Comparison of ENCODE assay signal across 7 cellular contexts in the genomic region with DNA sequence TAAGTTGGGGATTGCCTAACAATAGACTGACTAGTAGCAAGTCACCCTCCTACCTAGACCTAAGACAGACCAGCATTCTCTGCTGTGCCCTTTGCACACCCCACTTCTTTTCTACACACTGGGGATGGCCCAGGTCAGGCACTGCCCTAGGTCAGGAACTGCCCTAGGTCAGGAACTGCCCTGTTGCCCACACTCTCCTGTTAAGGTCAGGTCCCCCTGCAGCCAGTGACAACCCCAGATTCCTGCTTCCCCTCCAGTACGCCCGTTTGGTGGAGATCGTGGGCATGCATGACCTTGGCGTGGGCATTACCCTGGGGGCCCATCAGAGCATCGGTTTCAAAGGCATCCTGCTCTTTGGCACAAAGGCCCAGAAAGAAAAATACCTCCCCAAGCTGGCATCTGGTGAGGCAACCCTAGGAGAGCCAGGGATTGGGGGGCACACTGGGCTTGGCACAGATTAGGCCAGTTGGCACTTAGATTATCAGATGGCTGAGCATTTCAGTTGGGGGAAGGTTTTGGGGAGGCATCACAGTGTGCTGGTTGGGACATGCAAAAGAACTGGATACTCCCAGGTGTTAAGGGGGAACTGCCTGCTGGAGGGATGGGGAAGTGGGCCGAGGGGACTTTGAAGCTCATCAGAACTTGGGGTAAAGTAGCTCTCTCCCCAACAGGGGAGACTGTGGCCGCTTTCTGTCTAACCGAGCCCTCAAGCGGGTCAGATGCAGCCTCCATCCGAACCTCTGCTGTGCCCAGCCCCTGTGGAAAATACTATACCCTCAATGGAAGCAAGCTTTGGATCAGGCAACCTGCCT. TPM values are rescaled to one million over a fixed set of nuclear protein-coding genes. Genes with fewer than 3 reads are reported as not detected.
DNase-seq lines count a peak whose midpoint lies in the region; ATAC-seq, FAIRE-seq and TF ChIP-seq lines count a peak whose summit lies in the region.
"Had no signal": no experiment of that assay in that cellular context is flagged by ENCODE, and none has a peak within 500 bp of the region (broad histone marks: within the 10 kb centered on the region; RNA-seq: fewer than 3 reads in every experiment).

No MANE protein-coding gene starts in this region.

- no peak overlapping the region for H3K18ac ChIP-seq in H1 (ENCODE audit: extremely low read depth, low read length)

- H3K56ac ChIP-seq in H1 (replicated peaks; ENCODE audit: insufficient read length, low read depth, low read length) = no peak overlapping the region

- no peak overlapping the region for H4K5ac ChIP-seq in H1 (ENCODE audit: insufficient read length, low read depth, low read length)

- peaks cover 8% of the 10 kb centered on the region; the same call in 1 of the 2 replicates for H3K23me2 ChIP-seq in H1 (ENCODE audit: low read depth, low read length)

- H3K4me1 ChIP-seq in OCI-LY1 (ENCODE audit: insufficient read depth, low read length, severe bottlenecking) (peaks cover 24% of the 10 kb centered on the region), H1 (replicated peaks in 1 of 4; ENCODE audit: control insufficient read depth in 3 of 4, insufficient read depth in 4 of 4, low read length in 3 of 4) (peaks cover 6 to 23% (median 14%) of the 10 kb centered on the region in 4 experiments), gastrocnemius medialis (peaks cover 47 to 62% of the 10 kb centered on the region in 2 donors)

- no peak overlapping the region for H2BK5ac ChIP-seq in H1 (ENCODE audit: low read depth, low read length)

- H3K4me2 ChIP-seq in OCI-LY1 (ENCODE audit: low read length) (peak overlapping the region; percentile 97; the same call in 1 of the 2 replicates), H1 (ENCODE audit: insufficient read depth in 1 of 2, low read depth in 2 of 2, low read length in 2 of 2) (peak overlapping the region in 1 of 2 experiments; percentile 73; a peak in 1 of 4 replicates)

- H2AK5ac ChIP-seq in H1 (ENCODE audit: low read depth, low read length) = no peak overlapping the region

- no peak overlapping the region for H2BK20ac ChIP-seq in H1 (ENCODE audit: low read length)

- intact Hi-C loops in gastrocnemius medialis (cut with DNase I; ENCODE audit: low total_unique reads) = loop anchor here (2.0 kb wide), 1 partner anchor 13 kb away; a partner anchor contains a TSS

- no peak overlapping the region for H3K14ac ChIP-seq in H1 (ENCODE audit: insufficient read length)

- no peak overlapping the region for H3K4ac ChIP-seq in H1 (replicated peaks; ENCODE audit: insufficient read length, low read depth, low read length)

- H3K27me3 ChIP-seq in OCI-LY1 (ENCODE audit: insufficient read depth, low read length) (no peaks in the 10 kb centered on the region), H1 (replicated peaks in 1 of 4; ENCODE audit: control insufficient read depth in 3 of 4, extremely low read depth in 1 of 4, insufficient read depth in 3 of 4, low read length in 3 of 4) (no peaks in the 10 kb centered on the region), gastrocnemius medialis (no peaks in the 10 kb centered on the region)

- H3K27ac ChIP-seq in OCI-LY1 (ENCODE audit: low read depth, low read length, poor library complexity, severe bottlenecking) = peak overlapping the region; percentile 44
- no peak overlapping the region for H3K27ac ChIP-seq in H1 (ENCODE audit: low read depth, low read length)
- H3K27ac ChIP-seq in gastrocnemius medialis = peak overlapping the region; percentile 91 to 99 (median 96)

- H3K79me2 ChIP-seq in OCI-LY1 (ENCODE audit: insufficient read depth, low read length) (no peaks in the 10 kb centered on the region), H1 (ENCODE audit: control insufficient read depth in 1 of 2, insufficient read depth in 2 of 2, low read length in 2 of 2) (peaks cover 0 to 5% of the 10 kb centered on the region in 2 experiments; a peak in 1 of 4 replicates)

- H3K23ac ChIP-seq in H1 (ENCODE audit: insufficient read length) = no peak overlapping the region

- no peaks in the 10 kb centered on the region for H3K9me2 ChIP-seq in OCI-LY1 (ENCODE audit: low read depth, low read length)

- DNase-seq in H1 (ENCODE audit: low read depth in 1 of 2, low spot score in 2 of 2) (no peak), gastrocnemius medialis (no peak), NCI-H1694 (lab: John Stamatoyannopoulos, UW) (no peak), amniotic stem cell (lab: John Stamatoyannopoulos, UW) (no peak)

- CTCF ChIA-PET in H1 (lab: Charles Lee; ENCODE audit: partially characterized antibody) = interaction anchor here (0.6 to 4.3 kb wide), 15 partner anchors 10 to 177 kb away, joined by 3 to 46 read pairs (median 4); a partner anchor contains a TSS

- H2BK12ac ChIP-seq in H1 (ENCODE audit: low read depth, low read length) = no peak overlapping the region

- WGBS in H1 (ENCODE audit: extremely low coverage in 1 of 2, insufficient coverage in 1 of 2, insufficient read length in 1 of 2, insufficient replicate concordance in 2 of 2, low coverage in 1 of 2, low lambda C conversion rate in 2 of 2, missing lambda C conversion rate in 1 of 2), 2 experiments = 95% methylated on average over 10 of the region's 10 CpGs; no CpG with 5 or more reads in 1 of the 2 experiments

- no peak for TF ChIP-seq EP300 in H1 (IDR thresholded peaks at IDR 0.05; ENCODE audit: borderline replicate concordance in 1 of 2, low read depth in 2 of 2, low read length in 2 of 2)

- H3K36me3 ChIP-seq in OCI-LY1 (ENCODE audit: insufficient read depth, low read length) (peaks cover 51% of the 10 kb centered on the region), H1 (ENCODE audit: control insufficient read depth in 2 of 4, insufficient read depth in 4 of 4, low read length in 3 of 4) (peaks cover 15 to 44% (median 34%) of the 10 kb centered on the region in 4 experiments), gastrocnemius medialis (peaks cover 0 to 58% of the 10 kb centered on the region in 2 donors)

- H3K9me3 ChIP-seq in OCI-LY1 (ENCODE audit: low read length) = no peaks in the 10 kb centered on the region
- H3K9me3 ChIP-seq in H1 (ENCODE audit: insufficient read depth in 2 of 2, low read depth in 1 of 2, low read length in 1 of 2) = no peaks in the 10 kb centered on the region
- H3K9me3 ChIP-seq in gastrocnemius medialis = no peaks in the 10 kb centered on the region

- H2AFZ ChIP-seq in OCI-LY1 (ENCODE audit: low read length) (no peak overlapping the region), H1 (ENCODE audit: low read length) (no peak overlapping the region)

- H4K91ac ChIP-seq in H1 (replicated peaks; ENCODE audit: insufficient read length, low read length) = no peak overlapping the region

- H2BK120ac ChIP-seq in H1 (replicated peaks; ENCODE audit: low read depth, low read length) = no peak overlapping the region

- H3K79me1 ChIP-seq in H1 (ENCODE audit: low read depth, low read length) = no peaks in the 10 kb centered on the region

- no peak for TF ChIP-seq RAD21 in H1 (IDR thresholded peaks at IDR 0.05 in 1 of 2, conservative IDR thresholded peaks at IDR 0.05 in 1 of 2; ENCODE audit: low read depth in 2 of 2, low read length in 2 of 2)

- POLR2A ChIA-PET in H1 (lab: Charles Lee; ENCODE audit: partially characterized antibody) = interaction anchor here (0.7 to 10.7 kb wide), 23 partner anchors 8 to 215 kb away, joined by 3 to 386 read pairs (median 4); a partner anchor contains a TSS

- FAIRE-seq in H1 (lab: Jason Lieb, UNC) = no peak
- FAIRE-seq: colon had no signal

- H4K20me1 ChIP-seq in OCI-LY1 (ENCODE audit: insufficient read depth, low read length) (no peaks in the 10 kb centered on the region), H1 (replicated peaks in 1 of 2; ENCODE audit: control insufficient read depth in 1 of 2, insufficient read depth in 2 of 2, low read length in 2 of 2) (peaks cover 10 to 28% of the 10 kb centered on the region in 2 experiments)

- no peak overlapping the region for H2BK15ac ChIP-seq in H1 (ENCODE audit: low read length)

- TF ChIP-seq POLR2A in H1 (IDR thresholded peaks at IDR 0.05; ENCODE audit: control extremely low read depth in 1 of 2, low read depth in 2 of 2, low read length in 2 of 2) (peak; percentile 13 to 20; a peak in 1 of 3 replicates), gastrocnemius medialis (IDR thresholded peaks at IDR 0.05) (no peak)

- peak overlapping the region; percentile 22; the same call in 1 of the 2 replicates for H3K9ac ChIP-seq in OCI-LY1 (ENCODE audit: low read length)
- H3K9ac ChIP-seq in H1 (replicated peaks in 1 of 4; ENCODE audit: extremely low read depth in 1 of 4, low read depth in 3 of 4, low read length in 3 of 4) = no peak overlapping the region

- no peak overlapping the region for H3K4me3 ChIP-seq in OCI-LY1 (ENCODE audit: low read depth, low read length, poor library complexity, severe bottlenecking)
- H3K4me3 ChIP-seq in H1 (ENCODE audit: extremely low read depth in 1 of 4, insufficient read depth in 2 of 4, low read depth in 3 of 4, low read length in 4 of 4) = no peak overlapping the region
- peak overlapping the region in 3 of 4 donors; percentile 75 to 90 (median 89) for H3K4me3 ChIP-seq in gastrocnemius medialis

- H3F3A ChIP-seq in OCI-LY1 (ENCODE audit: insufficient read depth, low read length) = no peaks in the 10 kb centered on the region; the same call in 1 of the 2 replicates

- in situ Hi-C loops in gastrocnemius medialis (cut with MboI; ENCODE audit: low sequenced_read_pairs in 4 of 4) = no loop called here

- no peak for TF ChIP-seq CTCF in OCI-LY1 (IDR thresholded peaks at IDR 0.05; ENCODE audit: low read length)
- no peak for TF ChIP-seq CTCF in H1 (IDR thresholded peaks at IDR 0.05; ENCODE audit: control extremely low read depth in 1 of 3, insufficient read depth in 1 of 3, low read depth in 1 of 3, low read length in 3 of 3)
- TF ChIP-seq CTCF in gastrocnemius medialis (IDR thresholded peaks at IDR 0.05 in 4 of 5, conservative IDR thresholded peaks at IDR 0.05 in 1 of 5) = no peak

- H4K8ac ChIP-seq in H1 (ENCODE audit: extremely low read depth, insufficient read depth, low read length) = no peak overlapping the region

- ATAC-seq in gastrocnemius medialis (no peak), HG03175 (IDR thresholded peaks at IDR 0.05; ENCODE audit: unreplicated experiment) (no peak)

RNA-seq across cellular contexts. Expression of a gene that starts 1.7 kb away (rescaled TPM):
- total RNA-seq in H1 (2021; fragmentation: NEBNext Ultra II Directional; extraction: Animal tissue kit (Norgen Biotek cat#: 25700)) = 169 and 181 TPM in 2 replicates
- 231 and 317 TPM in 2 replicates for polyA plus RNA-seq in H1 (2011; rRNA removed)
- polyA plus RNA-seq in H1 (2011; cell fraction: cytosol; rRNA removed) = 253 TPM
- polyA plus RNA-seq in H1 (2011; cell fraction: nucleus; rRNA removed) = 2,578 TPM
- polyA plus RNA-seq in H1 (2012, experiment 1 of 2) = 291 to 353 TPM (median 315 TPM) in 4 replicates
- polyA plus RNA-seq in H1 (2012, experiment 2 of 2) = 193 TPM
- polyA plus RNA-seq in H1 (2013, experiment 1 of 2) = 219 TPM
- 201 TPM for polyA plus RNA-seq in H1 (2013, experiment 2 of 2)
- 103 and 130 TPM in 2 replicates for polyA minus RNA-seq in H1 (2011; rRNA and poly(A)+ RNA removed)
- 56.4 TPM for polyA minus RNA-seq in H1 (2011; cell fraction: cytosol; rRNA and poly(A)+ RNA removed)
- polyA minus RNA-seq in H1 (2011; cell fraction: nucleus; rRNA and poly(A)+ RNA removed) = 237 TPM
- 1,000 to 10,000 TPM in 3 of 4 donors, 100 to 1,000 TPM in 1; 771 to 1,217 (median 1,086) TPM for total RNA-seq in gastrocnemius medialis

RNA-seq across cellular contexts. Expression of a gene that starts 1.9 kb away (rescaled TPM):
- total RNA-seq in H1 (2021; fragmentation: NEBNext Ultra II Directional; extraction: Animal tissue kit (Norgen Biotek cat#: 25700)) = 43.1 and 45.9 TPM in 2 replicates
- 18.9 and 35.2 TPM in 2 replicates for polyA plus RNA-seq in H1 (2011; rRNA removed)
- 26.5 TPM for polyA plus RNA-seq in H1 (2011; cell fraction: cytosol; rRNA removed)
- polyA plus RNA-seq in H1 (2011; cell fraction: nucleus; rRNA removed) = 128 TPM
- polyA plus RNA-seq in H1 (2012, experiment 1 of 2) = 47.5 to 67.9 TPM (median 55.6 TPM) in 4 replicates
- 29.2 TPM for polyA plus RNA-seq in H1 (2012, experiment 2 of 2)
- polyA plus RNA-seq in H1 (2013, experiment 1 of 2) = 22.1 TPM
- 20.8 TPM for polyA plus RNA-seq in H1 (2013, experiment 2 of 2)
- polyA minus RNA-seq in H1 (2011; rRNA and poly(A)+ RNA removed) = 26.4 and 32.1 TPM in 2 replicates
- 14.0 TPM for polyA minus RNA-seq in H1 (2011; cell fraction: cytosol; rRNA and poly(A)+ RNA removed)
- polyA minus RNA-seq in H1 (2011; cell fraction: nucleus; rRNA and poly(A)+ RNA removed) = 34.3 TPM
- total RNA-seq in gastrocnemius medialis = 1 to 10 TPM; 3.5 to 6.7 (median 5.3) TPM

RNA-seq across cellular contexts. Expression of a gene that starts 12.8 kb away (rescaled TPM):
- 59.3 and 59.6 TPM in 2 replicates for total RNA-seq in H1 (2021; fragmentation: NEBNext Ultra II Directional; extraction: Animal tissue kit (Norgen Biotek cat#: 25700))
- polyA plus RNA-seq in H1 (2011; rRNA removed) = 19.0 and 29.7 TPM in 2 replicates
- 15.8 TPM for polyA plus RNA-seq in H1 (2011; cell fraction: cytosol; rRNA removed)
- polyA plus RNA-seq in H1 (2011; cell fraction: nucleus; rRNA removed) = 56.7 TPM
- 47.0 to 54.8 TPM (median 48.8 TPM) in 4 replicates for polyA plus RNA-seq in H1 (2012, experiment 1 of 2)
- polyA plus RNA-seq in H1 (2012, experiment 2 of 2) = 44.2 TPM
- polyA plus RNA-seq in H1 (2013, experiment 1 of 2) = 28.5 TPM
- 25.2 TPM for polyA plus RNA-seq in H1 (2013, experiment 2 of 2)
- polyA minus RNA-seq in H1 (2011; rRNA and poly(A)+ RNA removed) = 20.1 and 32.9 TPM in 2 replicates
- 19.4 TPM for polyA minus RNA-seq in H1 (2011; cell fraction: cytosol; rRNA and poly(A)+ RNA removed)
- 46.9 TPM for polyA minus RNA-seq in H1 (2011; cell fraction: nucleus; rRNA and poly(A)+ RNA removed)
- 10 to 100 TPM; 15.5 to 22.6 (median 20.5) TPM for total RNA-seq in gastrocnemius medialis

RNA-seq across cellular contexts. Expression of a gene that starts 17.8 kb away (rescaled TPM):
- 62.8 and 65.1 TPM in 2 replicates for total RNA-seq in H1 (2021; fragmentation: NEBNext Ultra II Directional; extraction: Animal tissue kit (Norgen Biotek cat#: 25700))
- 46.5 and 47.5 TPM in 2 replicates for polyA plus RNA-seq in H1 (2011; rRNA removed)
- polyA plus RNA-seq in H1 (2011; cell fraction: cytosol; rRNA removed) = 45.6 TPM
- polyA plus RNA-seq in H1 (2011; cell fraction: nucleus; rRNA removed) = 44.4 TPM
- polyA plus RNA-seq in H1 (2012, experiment 1 of 2) = 57.1 to 63.2 TPM (median 57.6 TPM) in 4 replicates
- polyA plus RNA-seq in H1 (2012, experiment 2 of 2) = 65.8 TPM
- polyA plus RNA-seq in H1 (2013, experiment 1 of 2) = 66.2 TPM
- polyA plus RNA-seq in H1 (2013, experiment 2 of 2) = 69.5 TPM
- polyA minus RNA-seq in H1 (2011; rRNA and poly(A)+ RNA removed) = 46.8 and 59.7 TPM in 2 replicates
- polyA minus RNA-seq in H1 (2011; cell fraction: cytosol; rRNA and poly(A)+ RNA removed) = 27.7 TPM
- 19.8 TPM for polyA minus RNA-seq in H1 (2011; cell fraction: nucleus; rRNA and poly(A)+ RNA removed)
- total RNA-seq in gastrocnemius medialis = 10 to 100 TPM; 16.9 to 31.8 (median 24.1) TPM

RNA-seq across cellular contexts. Expression of a gene that starts 20.8 kb away (rescaled TPM):
- total RNA-seq in H1 (2021; fragmentation: NEBNext Ultra II Directional; extraction: Animal tissue kit (Norgen Biotek cat#: 25700)) = 252 and 265 TPM in 2 replicates
- 351 and 581 TPM in 2 replicates for polyA plus RNA-seq in H1 (2011; rRNA removed)
- 311 TPM for polyA plus RNA-seq in H1 (2011; cell fraction: cytosol; rRNA removed)
- polyA plus RNA-seq in H1 (2011; cell fraction: nucleus; rRNA removed) = 154 TPM
- 343 to 418 TPM (median 350 TPM) in 4 replicates for polyA plus RNA-seq in H1 (2012, experiment 1 of 2)
- polyA plus RNA-seq in H1 (2012, experiment 2 of 2) = 370 TPM
- 374 TPM for polyA plus RNA-seq in H1 (2013, experiment 1 of 2)
- polyA plus RNA-seq in H1 (2013, experiment 2 of 2) = 396 TPM
- polyA minus RNA-seq in H1 (2011; rRNA and poly(A)+ RNA removed) = 207 and 212 TPM in 2 replicates
- 78.2 TPM for polyA minus RNA-seq in H1 (2011; cell fraction: cytosol; rRNA and poly(A)+ RNA removed)
- 77.3 TPM for polyA minus RNA-seq in H1 (2011; cell fraction: nucleus; rRNA and poly(A)+ RNA removed)
- total RNA-seq in gastrocnemius medialis = 100 to 1,000 TPM; 207 to 626 (median 258) TPM

Comparison
In these comparisons a context has a peak if more than half of its experiments do, and no peak if none do; other contexts are left out.
1. H3K4me3 ChIP-seq: peak in gastrocnemius medialis (3 of 4); none in OCI-LY1 (single experiment) and H1 (0 of 4).
2. POLR2A ChIP-seq: peak in H1 (2 of 2); none in gastrocnemius medialis (0 of 2).